Comparison of ENCODE assay signal across 8 cellular contexts in the genomic region with DNA sequence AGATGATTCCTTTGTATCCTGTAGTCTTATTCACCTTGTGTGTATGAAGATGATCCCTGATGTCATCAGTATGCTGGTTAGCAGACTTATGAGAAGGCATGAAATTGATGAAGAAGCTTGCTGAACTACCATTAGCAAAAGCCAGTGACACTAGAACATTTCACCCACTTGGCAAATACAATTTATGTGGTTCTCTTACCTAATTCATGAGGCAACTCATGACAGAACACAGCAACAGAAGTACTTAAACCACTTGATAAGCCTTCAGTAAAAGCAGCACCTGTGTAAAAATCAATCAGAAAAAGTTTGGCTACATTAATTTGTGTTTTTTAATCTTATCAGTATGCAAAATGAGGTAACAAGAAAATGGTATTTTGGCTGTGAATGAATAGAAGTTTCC.
"Had no signal": no experiment of that assay in that cellular context is flagged by ENCODE, and none has a peak within 500 bp of the region (broad histone marks: within the 10 kb centered on the region; RNA-seq: fewer than 3 reads in every experiment).

No MANE protein-coding gene starts in this region.

- H3K4me3 Mint-ChIP-seq: HFFc6 had no signal

- H3K9ac ChIP-seq: GM23248 had no signal

- H3K27ac ChIP-seq: GM23248 had no signal

- ATAC-seq: HCT116, K562 had no signal

- H3K9me3 Mint-ChIP-seq: HFFc6 had no signal

- H3K27ac Mint-ChIP-seq: HFFc6 had no signal

- H3K4me3 ChIP-seq: GM23248, HAP-1, K562 had no signal

- H3K9me3 ChIP-seq: HAP-1 had no signal

- DNase-seq: GM23248, GOT3, H7, HFFc6, IMR-90 had no signal

- H3K4me1 ChIP-seq: HAP-1 had no signal
